11 cellular contexts compared by ENCODE assay signal in the genomic region with DNA sequence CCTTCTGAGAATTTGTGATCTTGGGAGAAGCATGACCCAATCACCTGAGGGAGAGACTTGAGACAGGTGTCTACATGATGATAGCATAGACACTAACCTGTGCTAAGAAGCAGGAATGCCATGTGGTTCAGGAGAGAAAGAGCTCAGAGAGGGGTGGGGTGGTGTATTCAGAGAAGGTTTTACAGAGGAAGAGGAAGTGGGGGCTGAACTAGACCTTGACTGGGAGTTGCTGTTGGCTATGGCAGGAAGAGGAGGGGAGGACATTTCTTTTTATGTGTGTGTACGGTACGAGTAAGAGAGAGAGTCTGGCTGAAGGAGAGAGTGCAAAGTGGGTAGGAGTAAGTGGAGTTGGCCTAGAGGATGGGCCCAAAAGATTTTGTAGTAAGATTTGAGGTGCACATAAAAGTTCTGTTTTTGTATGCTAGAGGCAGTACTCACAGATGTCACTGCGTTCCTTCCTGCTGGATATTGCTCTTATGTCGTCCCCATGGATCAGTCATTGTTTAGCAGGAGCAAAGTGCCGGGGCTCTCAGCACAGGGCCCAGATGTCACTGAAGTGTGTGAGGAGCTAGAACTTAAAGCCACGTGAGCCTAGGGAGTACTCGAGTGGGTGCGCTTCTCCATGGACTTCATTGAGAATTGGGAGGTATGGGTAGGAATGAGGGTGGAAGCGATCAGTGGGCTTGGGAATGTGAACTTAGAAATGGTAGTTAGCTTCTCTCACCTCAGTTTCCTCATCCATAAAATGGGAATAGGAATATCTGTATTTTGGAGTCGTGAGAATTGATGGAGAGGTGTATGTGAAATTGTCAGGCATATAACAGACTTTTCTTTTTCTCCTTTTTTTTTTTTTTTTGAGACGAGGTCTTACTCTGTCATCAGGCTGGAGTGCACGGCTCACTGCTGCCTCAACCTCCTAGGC. TPM values are rescaled to one million over a fixed set of nuclear protein-coding genes. Genes with fewer than 3 reads are reported as not detected.
DNase-seq lines count a peak whose midpoint lies in the region; ATAC-seq and TF ChIP-seq lines count a peak whose summit lies in the region.
"Had no signal": no experiment of that assay in that cellular context is flagged by ENCODE, and none has a peak within 500 bp of the region (broad histone marks: within the 10 kb centered on the region; RNA-seq: fewer than 3 reads in every experiment).

No MANE protein-coding gene starts in this region.

- peaks cover 1% of the 10 kb centered on the region for H3K9me3 Mint-ChIP-seq in activated naive CD8-positive, alpha-beta T cell treated with anti-CD3 and anti-CD28 coated beads for 36 hours
- no peaks in the 10 kb centered on the region for H3K9me3 Mint-ChIP-seq in natural killer cell

- peaks cover 63% of the 10 kb centered on the region for H3K36me3 Mint-ChIP-seq in activated naive CD8-positive, alpha-beta T cell treated with anti-CD3 and anti-CD28 coated beads for 36 hours
- H3K36me3 Mint-ChIP-seq in natural killer cell, result no peaks in the 10 kb centered on the region

- intact Hi-C loops in natural killer cell (cut with micrococcal nuclease), result loop anchor here (2.0 kb wide), 1 partner anchor 22 kb away; a partner anchor contains a TSS

- H3K27ac ChIP-seq in KOPT-K1 (ENCODE audit: low read depth, low read length, poor library complexity, severe bottlenecking), result peak overlapping the region; percentile 86

- peak overlapping the region; percentile 96 for H3K27ac Mint-ChIP-seq in activated naive CD8-positive, alpha-beta T cell treated with anti-CD3 and anti-CD28 coated beads for 36 hours
- H3K27ac Mint-ChIP-seq in natural killer cell, result peak overlapping the region; percentile 77 to 88

- no peaks in the 10 kb centered on the region for H3K9me3 ChIP-seq in KOPT-K1 (ENCODE audit: insufficient read depth, low read length, poor library complexity, severe bottlenecking)

- peaks cover 31% of the 10 kb centered on the region for H3K36me3 ChIP-seq in KOPT-K1 (ENCODE audit: insufficient read depth, low read length)

- no peak for TF ChIP-seq CTCF in natural killer cell (IDR thresholded peaks at IDR 0.05)

- H3K4me1 Mint-ChIP-seq in activated naive CD8-positive, alpha-beta T cell treated with anti-CD3 and anti-CD28 coated beads for 36 hours, result peaks cover 95% of the 10 kb centered on the region
- H3K4me1 Mint-ChIP-seq in natural killer cell, result peaks cover 81 to 88% of the 10 kb centered on the region in 2 donors

- no peaks in the 10 kb centered on the region for H3K27me3 Mint-ChIP-seq in activated naive CD8-positive, alpha-beta T cell treated with anti-CD3 and anti-CD28 coated beads for 36 hours
- no peaks in the 10 kb centered on the region for H3K27me3 Mint-ChIP-seq in natural killer cell (ENCODE audit: low read depth in 2 of 2)

- peak; percentile 44 to 58 (median 54) for ATAC-seq in natural killer cell
- ATAC-seq: HCT116 had no signal

- DNase-seq in GDM1 (lab: John Stamatoyannopoulos, UW) (peak; percentile 46), natural killer cell (no peak), epidermal melanocyte (ENCODE audit: insufficient read length, low spot score) (no peak), GM19240 (ENCODE audit: insufficient read length, low spot score) (no peak), hypothalamus (lab: John Stamatoyannopoulos, UW) (no peak), H4 (ENCODE audit: low spot score) (no peak)
- no peak for DNase-seq in activated naive CD8-positive, alpha-beta T cell treated with anti-CD3 and anti-CD28 coated beads for 36 hours
- DNase-seq: NCI-H1105 treated with DMSO at 0.1 percent for 48 hours had no signal

- H3K4me3 Mint-ChIP-seq in activated naive CD8-positive, alpha-beta T cell treated with anti-CD3 and anti-CD28 coated beads for 36 hours, result peak overlapping the region; percentile 67
- peak overlapping the region; percentile 79 for H3K4me3 Mint-ChIP-seq in natural killer cell

RNA-seq across cellular contexts. Expression of a gene that starts 22.1 kb away (rescaled TPM):
- total RNA-seq in activated naive CD8-positive, alpha-beta T cell treated with anti-CD3 and anti-CD28 coated beads for 36 hours, result 10 to 100 TPM; 65.9 to 69.9 TPM
- total RNA-seq in natural killer cell, result 10 to 100 TPM; 46.6 to 84.9 (median 69.6) TPM
- total RNA-seq in H4 (2014; rRNA removed; shearing (Covaris generic)), result 16.7 and 20.7 TPM in 2 replicates

RNA-seq across cellular contexts. Expression of a gene that starts 24.3 kb away (rescaled TPM):
- 10 to 100 TPM; 23.0 to 23.3 TPM for total RNA-seq in activated naive CD8-positive, alpha-beta T cell treated with anti-CD3 and anti-CD28 coated beads for 36 hours
- total RNA-seq in natural killer cell, result 10 to 100 TPM; 46.3 to 57.3 (median 56.1) TPM
- 7.3 and 8.1 TPM in 2 replicates for total RNA-seq in H4 (2014; rRNA removed; shearing (Covaris generic))

RNA-seq across cellular contexts. Expression of a gene that starts 24.4 kb away (rescaled TPM):
- total RNA-seq in activated naive CD8-positive, alpha-beta T cell treated with anti-CD3 and anti-CD28 coated beads for 36 hours, result 10 to 100 TPM; 68.9 to 72.0 TPM
- 10 to 100 TPM; 60.7 to 84.7 (median 68.2) TPM for total RNA-seq in natural killer cell
- total RNA-seq in H4 (2014; rRNA removed; shearing (Covaris generic)), result 37.5 and 50.1 TPM in 2 replicates

RNA-seq across cellular contexts. Expression of a gene that starts 41.2 kb away (rescaled TPM):
- total RNA-seq in activated naive CD8-positive, alpha-beta T cell treated with anti-CD3 and anti-CD28 coated beads for 36 hours, result 1 to 10 TPM; 7.9 to 8.0 TPM
- total RNA-seq in natural killer cell, result 10 to 100 TPM in 2 of 3 donors, 1 to 10 TPM in 1; 5.6 to 13.0 (median 12.7) TPM
- 14.8 and 22.1 TPM in 2 replicates for total RNA-seq in H4 (2014; rRNA removed; shearing (Covaris generic))

RNA-seq across cellular contexts. Expression of a gene that starts 50.5 kb away (rescaled TPM):
- 1 to 10 TPM in 1 of 2 experiments, under 1 TPM in 1; 0.92 to 1.2 TPM for total RNA-seq in activated naive CD8-positive, alpha-beta T cell treated with anti-CD3 and anti-CD28 coated beads for 36 hours
- not detected for total RNA-seq in natural killer cell
- total RNA-seq in H4 (2014; rRNA removed; shearing (Covaris generic)), result 0.21 TPM in 1 of 2 replicates, not detected in the other
- total RNA-seq: T-helper 2 cell treated with Interferon-gamma antibody and Interleukin-4, amounts not matched to agents 100 ng/mL and 5 ng/mL, for 36 hours had no signal
